Comparison of ENCODE assay signal across 12 cellular contexts in the genomic region with DNA sequence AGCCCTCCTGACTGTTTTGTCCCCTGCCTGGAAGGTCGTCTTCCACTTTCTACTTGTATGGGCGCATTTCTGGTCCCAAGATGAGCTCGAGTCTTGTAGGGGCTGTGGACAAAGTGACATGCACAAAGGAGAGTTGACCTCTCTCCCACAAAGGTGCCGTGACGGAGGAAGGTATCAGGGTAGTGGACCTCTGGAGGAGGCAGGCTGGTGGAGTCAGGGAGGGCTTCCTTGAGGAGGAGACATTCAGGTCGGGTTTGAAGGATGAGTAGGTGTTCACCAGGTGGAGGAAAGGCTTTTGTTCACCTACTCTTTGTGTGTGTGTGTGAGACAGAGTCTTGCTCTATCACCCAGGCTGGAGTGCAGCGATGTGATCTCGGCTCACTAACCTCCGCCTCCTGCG. TPM values are rescaled to one million over a fixed set of nuclear protein-coding genes. Genes with fewer than 3 reads are reported as not detected.
A peak's percentile ranks its signal among the peaks of the same experiment; 100 is the strongest.
DNase-seq lines count a peak whose midpoint lies in the region; ATAC-seq and TF ChIP-seq lines count a peak whose summit lies in the region.
"Had no signal": no experiment of that assay in that cellular context is flagged by ENCODE, and none has a peak within 500 bp of the region (broad histone marks: within the 10 kb centered on the region; RNA-seq: fewer than 3 reads in every experiment).

No MANE protein-coding gene starts in this region.

- H3K79me2 ChIP-seq in PC-3 (ENCODE audit: low read length) (peaks cover 14% of the 10 kb centered on the region), MM.1S (ENCODE audit: low read length) (peaks cover 19% of the 10 kb centered on the region)

- ATAC-seq in PC-3, result no peak
- no peak for ATAC-seq in effector memory CD8-positive, alpha-beta T cell (replicated peaks)
- no peak for ATAC-seq in GM18909 (IDR thresholded peaks at IDR 0.05; ENCODE audit: poor library complexity, unreplicated experiment)
- ATAC-seq: esophagus mucosa had no signal

- H3K27ac Mint-ChIP-seq in activated CD4-positive, alpha-beta T cell treated with anti-CD3 and anti-CD28 coated beads, Interleukin-2, amount 10 ng/mL, durations not matched to agents 24 days and 14 days, result no peak overlapping the region
- peak overlapping the region in 1 of 2 donors; percentile 95 for H3K27ac Mint-ChIP-seq in effector memory CD8-positive, alpha-beta T cell
- no peak overlapping the region for H3K27ac Mint-ChIP-seq in osteocyte (ENCODE audit: unreplicated experiment)

- no peaks in the 10 kb centered on the region for H3K9me3 Mint-ChIP-seq in activated CD4-positive, alpha-beta T cell treated with anti-CD3 and anti-CD28 coated beads, Interleukin-2, amount 10 ng/mL, durations not matched to agents 24 days and 14 days
- H3K9me3 Mint-ChIP-seq in effector memory CD8-positive, alpha-beta T cell, result no peaks in the 10 kb centered on the region
- no peaks in the 10 kb centered on the region for H3K9me3 Mint-ChIP-seq in osteocyte (ENCODE audit: unreplicated experiment)

- H4K20me1 ChIP-seq in PC-3 (ENCODE audit: low read length), result peaks cover 12% of the 10 kb centered on the region
- no peaks in the 10 kb centered on the region for H4K20me1 ChIP-seq in MM.1S (ENCODE audit: insufficient read depth, low read length)

- H3K36me3 ChIP-seq in PC-3 (ENCODE audit: low read depth, low read length), result peaks cover 28% of the 10 kb centered on the region
- no peaks in the 10 kb centered on the region for H3K36me3 ChIP-seq in MM.1S (replicated peaks; ENCODE audit: insufficient read depth, low read length)

- H3K9me3 ChIP-seq in PC-3 (ENCODE audit: low read length) (no peaks in the 10 kb centered on the region), MM.1S (replicated peaks; ENCODE audit: insufficient read depth, low read length) (no peaks in the 10 kb centered on the region)

- TF ChIP-seq CTCF in PC-3 (conservative IDR thresholded peaks at IDR 0.05; ENCODE audit: low read depth, low read length), result no peak
- no peak for TF ChIP-seq CTCF in osteocyte (IDR thresholded peaks at IDR 0.05)
- TF ChIP-seq CTCF in MM.1S (IDR thresholded peaks at IDR 0.05; ENCODE audit: low read length), result no peak

- no TSS peak for BruUV-seq in PC-3 (replicated peaks; lab: Mats Ljungman, UMichigan)

- H3F3A ChIP-seq in PC-3 (ENCODE audit: low read length, unreplicated experiment) (no peaks in the 10 kb centered on the region), MM.1S (ENCODE audit: insufficient read depth, low read length) (no peaks in the 10 kb centered on the region)

- CTCF ChIA-PET in PC-3 (lab: Charles Lee), result no interaction called here

- H3K4me1 Mint-ChIP-seq in activated CD4-positive, alpha-beta T cell treated with anti-CD3 and anti-CD28 coated beads, Interleukin-2, amount 10 ng/mL, durations not matched to agents 24 days and 14 days, result peaks cover 13% of the 10 kb centered on the region
- peaks cover 20 to 24% of the 10 kb centered on the region in 2 donors for H3K4me1 Mint-ChIP-seq in effector memory CD8-positive, alpha-beta T cell (ENCODE audit: low read depth in 2 of 2)
- H3K4me1 Mint-ChIP-seq in osteocyte (ENCODE audit: unreplicated experiment), result peaks cover 23% of the 10 kb centered on the region

- H3K4me3 ChIP-seq in PC-3 (ENCODE audit: low read length) (0 out of 2 replicates have a peak overlapping the region, but pooled peaks have one; percentile 81), MM.1S (ENCODE audit: low read length) (no peak overlapping the region)

- H3K4me1 ChIP-seq in PC-3 (ENCODE audit: insufficient read depth, low read length) (peaks cover 4% of the 10 kb centered on the region; the same call in 1 of the 2 replicates), MM.1S (ENCODE audit: low read length) (no peaks in the 10 kb centered on the region)

- POLR2A ChIA-PET in PC-3 (lab: Charles Lee; ENCODE audit: unreplicated experiment), result no interaction called here

- no peak overlapping the region for H3K9ac ChIP-seq in PC-3 (ENCODE audit: low read length)
- no peak overlapping the region for H3K9ac ChIP-seq in MM.1S (ENCODE audit: low read length)

- H3K27ac ChIP-seq in PC-3 (ENCODE audit: low read length), result no peak overlapping the region
- H3K27ac ChIP-seq in MM.1S (ENCODE audit: low read length), result no peak overlapping the region

- H3K4me2 ChIP-seq in PC-3 (ENCODE audit: low read length) (peak overlapping the region; percentile 95), MM.1S (ENCODE audit: low read depth, low read length) (no peak overlapping the region)

- H3K4me3 Mint-ChIP-seq in activated CD4-positive, alpha-beta T cell treated with anti-CD3 and anti-CD28 coated beads, Interleukin-2, amount 10 ng/mL, durations not matched to agents 24 days and 14 days, result peak overlapping the region; percentile 22
- peak overlapping the region; percentile 35 to 87 for H3K4me3 Mint-ChIP-seq in effector memory CD8-positive, alpha-beta T cell
- peak overlapping the region; percentile 54 for H3K4me3 Mint-ChIP-seq in osteocyte (ENCODE audit: unreplicated experiment)

- H3K36me3 Mint-ChIP-seq in activated CD4-positive, alpha-beta T cell treated with anti-CD3 and anti-CD28 coated beads, Interleukin-2, amount 10 ng/mL, durations not matched to agents 24 days and 14 days (ENCODE audit: low read depth), result peaks cover 31% of the 10 kb centered on the region
- H3K36me3 Mint-ChIP-seq in effector memory CD8-positive, alpha-beta T cell (ENCODE audit: insufficient read depth), result peaks cover 46% of the 10 kb centered on the region
- peaks cover 33% of the 10 kb centered on the region for H3K36me3 Mint-ChIP-seq in osteocyte (ENCODE audit: unreplicated experiment)

- H3K27me3 ChIP-seq in PC-3 (ENCODE audit: low read length), result no peaks in the 10 kb centered on the region
- no peaks in the 10 kb centered on the region for H3K27me3 ChIP-seq in MM.1S (replicated peaks; ENCODE audit: insufficient read depth, low read length)

- H3K9me2 ChIP-seq in PC-3 (replicated peaks; ENCODE audit: low read length) (no peaks in the 10 kb centered on the region), MM.1S (replicated peaks; ENCODE audit: insufficient read depth, low read length) (no peaks in the 10 kb centered on the region)

- intact Hi-C loops in activated CD4-positive, alpha-beta T cell treated with anti-CD3 and anti-CD28 coated beads, Interleukin-2, amount 10 ng/mL, durations not matched to agents 24 days and 14 days (cut with micrococcal nuclease), result no loop called here
- intact Hi-C loops in PC-3 (cut with micrococcal nuclease), result no loop called here

- DNase-seq in activated CD4-positive, alpha-beta T cell treated with anti-CD3 and anti-CD28 coated beads, Interleukin-2, amount 10 ng/mL, durations not matched to agents 24 days and 14 days, result no peak
- no peak for DNase-seq in activated CD4-positive, alpha-beta T cell treated with anti-CD3 and anti-CD28 coated beads for 48 hours
- DNase-seq in PC-3, result no peak
- no peak for DNase-seq in effector memory CD8-positive, alpha-beta T cell
- DNase-seq in osteocyte (ENCODE audit: extremely low spot score, unreplicated experiment), result no peak
- no peak for DNase-seq in NAMALWA (ENCODE audit: low spot score)
- DNase-seq in MM.1S, result no peak
- DNase-seq: GOT3, islet precursor cell, NCI-H2029 had no signal

- no peak overlapping the region for H2AFZ ChIP-seq in PC-3 (ENCODE audit: low read length)
- no peak overlapping the region for H2AFZ ChIP-seq in MM.1S (ENCODE audit: low read length)

- H3K27me3 Mint-ChIP-seq in activated CD4-positive, alpha-beta T cell treated with anti-CD3 and anti-CD28 coated beads, Interleukin-2, amount 10 ng/mL, durations not matched to agents 24 days and 14 days, result no peaks in the 10 kb centered on the region
- no peaks in the 10 kb centered on the region for H3K27me3 Mint-ChIP-seq in effector memory CD8-positive, alpha-beta T cell
- no peaks in the 10 kb centered on the region for H3K27me3 Mint-ChIP-seq in osteocyte (ENCODE audit: unreplicated experiment)

RNA-seq across cellular contexts. Expression of a gene that starts 1.7 kb away (rescaled TPM):
- 30.6 and 31.6 TPM in 2 replicates for total RNA-seq in activated CD4-positive, alpha-beta T cell treated with anti-CD3 and anti-CD28 coated beads, Interleukin-2, amount 10 ng/mL, durations not matched to agents 24 days and 14 days
- 50.5 and 58.6 TPM in 2 replicates for total RNA-seq in PC-3 (2014; rRNA removed)
- 92.1 and 107 TPM in 2 replicates for total RNA-seq in osteocyte

RNA-seq across cellular contexts. Expression of a gene that starts 15.5 kb away (rescaled TPM):
- total RNA-seq in activated CD4-positive, alpha-beta T cell treated with anti-CD3 and anti-CD28 coated beads, Interleukin-2, amount 10 ng/mL, durations not matched to agents 24 days and 14 days, result 2.4 TPM in 2 replicates
- total RNA-seq in PC-3 (2014; rRNA removed) (1.4 and 2.2 TPM in 2 replicates), osteocyte (0.86 and 1.6 TPM in 2 replicates)

RNA-seq across cellular contexts. Expression of a gene that starts 25.1 kb away (rescaled TPM):
- total RNA-seq in activated CD4-positive, alpha-beta T cell treated with anti-CD3 and anti-CD28 coated beads, Interleukin-2, amount 10 ng/mL, durations not matched to agents 24 days and 14 days, result 89.1 and 90.6 TPM in 2 replicates
- total RNA-seq in PC-3 (2014; rRNA removed), result 33.2 and 46.7 TPM in 2 replicates
- 36.2 and 38.4 TPM in 2 replicates for total RNA-seq in osteocyte

RNA-seq across cellular contexts. Expression of a gene that starts 40.8 kb away (rescaled TPM):
- total RNA-seq in activated CD4-positive, alpha-beta T cell treated with anti-CD3 and anti-CD28 coated beads, Interleukin-2, amount 10 ng/mL, durations not matched to agents 24 days and 14 days, result 3.0 and 3.6 TPM in 2 replicates
- 4.8 and 8.3 TPM in 2 replicates for total RNA-seq in PC-3 (2014; rRNA removed)
- total RNA-seq in osteocyte, result 0.32 and 0.39 TPM in 2 replicates
